Comparison of ENCODE assay signal across 7 cellular contexts in the genomic region with DNA sequence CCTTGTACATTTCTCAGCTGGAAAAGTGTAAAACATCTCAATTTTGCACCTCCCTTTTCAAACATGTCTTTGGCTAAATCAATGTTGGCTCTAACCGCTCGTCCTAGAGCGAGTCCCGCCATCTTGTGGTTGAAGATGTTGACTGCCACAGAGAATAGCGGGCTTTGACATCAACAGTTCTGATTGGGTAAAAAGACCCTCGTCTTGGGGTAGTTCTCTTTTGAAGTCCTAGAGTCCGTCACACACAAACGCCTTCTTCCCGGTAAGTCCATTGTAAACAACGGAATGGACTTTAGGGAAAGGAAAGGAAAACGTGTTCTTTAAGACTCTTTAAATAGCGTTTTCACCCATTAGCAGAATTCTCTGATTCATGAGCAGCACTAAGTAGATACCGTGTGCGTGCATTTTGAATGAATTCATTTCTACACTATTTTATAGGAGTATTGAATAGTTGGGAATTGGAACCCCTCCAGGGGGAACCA. TPM values are rescaled to one million over a fixed set of nuclear protein-coding genes. Genes with fewer than 3 reads are reported as not detected.
DNase-seq lines count a peak whose midpoint lies in the region; ATAC-seq, FAIRE-seq and TF ChIP-seq lines count a peak whose summit lies in the region.

No MANE protein-coding gene starts in this region.

- H3K9ac ChIP-seq in HCT116 (ENCODE audit: low read length), result peak overlapping the region; percentile 75

- H3K4me2 ChIP-seq in HCT116 (ENCODE audit: low read length), result peak overlapping the region; percentile 83

- RAD21 ChIA-PET in HCT116 (lab: Charles Lee; ENCODE audit: low non-redundant PET in 1 of 2, low total read pairs in 2 of 2, uncharacterized antibody in 2 of 2, unreplicated experiment in 2 of 2), result no interaction called here

- POLR2A ChIA-PET in HCT116 (lab: Charles Lee), result no interaction called here

- peaks cover 38% of the 10 kb centered on the region for H3K79me2 ChIP-seq in HCT116 (ENCODE audit: insufficient read depth, low read length)

- peak; percentile 14 for ATAC-seq in HCT116

- H3K27me3 ChIP-seq in HCT116 (ENCODE audit: insufficient read depth, low read length) (no peaks in the 10 kb centered on the region), small intestine (ENCODE audit: control insufficient read depth in 2 of 2, insufficient read depth in 2 of 2, low read length in 2 of 2) (peaks cover 0 to 3% of the 10 kb centered on the region in 2 donors)

- H3K4me1 ChIP-seq in HCT116 (ENCODE audit: control insufficient read depth in 1 of 2, insufficient read depth in 2 of 2, low read length in 2 of 2) (peaks cover 6 to 17% of the 10 kb centered on the region in 2 experiments; a peak in 3 of 4 replicates), small intestine (ENCODE audit: control insufficient read depth in 2 of 2, insufficient read depth in 1 of 2, low read depth in 1 of 2, low read length in 1 of 2) (no peaks in the 10 kb centered on the region)

- BruUV-seq in HCT116 (replicated peaks; lab: Mats Ljungman, UMichigan), result no TSS peak

- peak overlapping the region; percentile 78 for H2AFZ ChIP-seq in HCT116 (ENCODE audit: low read depth, low read length, poor library complexity, severe bottlenecking)

- WGBS in small intestine, 3 donors, result 2 to 4% (median 3%) methylated on average over 14 of the region's 14 CpGs

- H3K36me3 ChIP-seq in HCT116 (ENCODE audit: control insufficient read depth in 1 of 2, insufficient read depth in 2 of 2, low read length in 2 of 2), result peaks cover 9 to 10% of the 10 kb centered on the region in 2 experiments; a peak in 3 of 4 replicates
- no peaks in the 10 kb centered on the region for H3K36me3 ChIP-seq in small intestine (ENCODE audit: control insufficient read depth in 2 of 2, insufficient read depth in 2 of 2, low read length in 2 of 2)

- no peak for TF ChIP-seq RAD21 in HCT116 (IDR thresholded peaks at IDR 0.05; ENCODE audit: low read depth)

- no peaks in the 10 kb centered on the region for H3K9me2 ChIP-seq in HCT116 (ENCODE audit: insufficient read depth)

- FAIRE-seq in small intestine (lab: Jason Lieb, UNC), result no peak

- peak; percentile 45; the same call in 1 of the 2 replicates for TF ChIP-seq CTCF in GM12875 (IDR thresholded peaks at IDR 0.05; ENCODE audit: borderline replicate concordance, insufficient read depth, low read depth, low read length)
- TF ChIP-seq CTCF in HCT116 (IDR thresholded peaks at IDR 0.05 in 2 of 3, conservative IDR thresholded peaks at IDR 0.05 in 1 of 3; ENCODE audit: borderline replicate concordance in 1 of 3, insufficient read depth in 1 of 3, low read depth in 2 of 3, low read length in 2 of 3), result no peak

- intact Hi-C loops in HCT116 (cut with micrococcal nuclease), result no loop called here

- DNase-seq in HCT116 (ENCODE audit: low read depth, low spot score) (no peak), LoVo (ENCODE audit: low spot score) (peak; percentile 16), T-helper 2 cell (peak in 3 of 5 experiments; percentile 11 to 76 (median 22)), cerebellar cortex (ENCODE audit: low spot score) (peak; percentile 79), islet precursor cell (peak; percentile 88), small intestine (peak; percentile 31)

- H3K9me3 ChIP-seq in HCT116 (ENCODE audit: control insufficient read depth in 1 of 2, insufficient read depth in 1 of 2, low read depth in 1 of 2, low read length in 2 of 2) (peaks cover 0 to 7% of the 10 kb centered on the region in 2 experiments; a peak in 2 of 4 replicates), small intestine (ENCODE audit: control insufficient read depth, low read depth) (no peaks in the 10 kb centered on the region)

- H3K27ac ChIP-seq in HCT116 (ENCODE audit: low read depth, low read length) (no peak overlapping the region), small intestine (ENCODE audit: low read depth in 1 of 2, low read length in 1 of 2) (no peak overlapping the region)

- CTCF ChIA-PET in HCT116 (lab: Charles Lee), result interaction anchor here (1.0 kb wide), 2 partner anchors 9 to 425 kb away, joined by 4 to 7 read pairs; no protein-coding TSS in a partner anchor

- H4K20me1 ChIP-seq in HCT116 (ENCODE audit: insufficient read depth), result no peaks in the 10 kb centered on the region

- TF ChIP-seq POLR2A in HCT116 (IDR thresholded peaks at IDR 0.05; ENCODE audit: borderline replicate concordance, extremely low read depth, insufficient read depth, insufficient read length), result no peak

- H3K4me3 ChIP-seq in GM12875 (ENCODE audit: low read depth, low read length) (peak overlapping the region; percentile 82), HCT116 (replicated peaks in 1 of 2; ENCODE audit: low read depth in 1 of 2, low read length in 2 of 2) (peak overlapping the region; percentile 86 to 92), small intestine (ENCODE audit: low read depth in 1 of 2, low read length in 2 of 2) (peak overlapping the region; percentile 75 to 86)

TF ChIP-seq in HCT116, 20 proteins besides CTCF, POLR2A, EP300 and RAD21:
- TF ChIP-seq EZH2 (IDR thresholded peaks at IDR 0.05) (no peak), SP1 (IDR thresholded peaks at IDR 0.05; ENCODE audit: low read depth) (no peak), ZFX (IDR thresholded peaks at IDR 0.05) (no peak), SRF (IDR thresholded peaks at IDR 0.05; ENCODE audit: low read depth) (no peak), TCF7L2 (IDR thresholded peaks at IDR 0.05; ENCODE audit: borderline replicate concordance, extremely low read depth, insufficient read depth, insufficient read length) (no peak), FOSL1 (IDR thresholded peaks at IDR 0.05; ENCODE audit: low read depth) (no peak), POLR2AphosphoS5 (IDR thresholded peaks at IDR 0.05; ENCODE audit: low read depth, low read length) (no peak), ELF1 (IDR thresholded peaks at IDR 0.05; ENCODE audit: borderline replicate concordance, low read depth) (no peak), CEBPB (IDR thresholded peaks at IDR 0.05; ENCODE audit: low read depth) (no peak), YY1 (IDR thresholded peaks at IDR 0.05; ENCODE audit: extremely low read depth, insufficient replicate concordance, low read depth, low read length) (no peak), ZNF274 (IDR thresholded peaks at IDR 0.05; ENCODE audit: low read depth, low read length) (no peak)
TF ChIP-seq in HCT116: peak in this region for 0.

RNA-seq across cellular contexts. Expression of a gene that starts 0.5 kb away (rescaled TPM):
- 56.8 TPM for total RNA-seq in HCT116 (2021; ENCODE audit: unreplicated experiment)
- 18.8 and 32.8 TPM in 2 replicates for polyA plus RNA-seq in HCT116 (2012)
- 10 to 100 TPM; 18.4 to 26.6 (median 21.7) TPM for polyA plus RNA-seq in small intestine

RNA-seq across cellular contexts. Expression of a gene that starts 13.5 kb away (rescaled TPM):
- total RNA-seq in HCT116 (2021; ENCODE audit: unreplicated experiment), result 32.2 TPM
- polyA plus RNA-seq in HCT116 (2012), result 18.9 and 20.6 TPM in 2 replicates
- under 1 TPM in 1 of 3 donors, not detected in 2; 0.70 TPM for polyA plus RNA-seq in small intestine

RNA-seq across cellular contexts. Expression of a gene that starts 49.6 kb away (rescaled TPM):
- total RNA-seq in HCT116 (2021; ENCODE audit: unreplicated experiment), result not detected
- polyA plus RNA-seq in HCT116 (2012), result not detected in 2 replicates
- 10 to 100 TPM in 1 of 3 donors, 1 to 10 TPM in 1, under 1 TPM in 1; 0.61 to 66.7 (median 4.5) TPM for polyA plus RNA-seq in small intestine
